ENCODE assay signal across 1 cellular context in the genomic region with DNA sequence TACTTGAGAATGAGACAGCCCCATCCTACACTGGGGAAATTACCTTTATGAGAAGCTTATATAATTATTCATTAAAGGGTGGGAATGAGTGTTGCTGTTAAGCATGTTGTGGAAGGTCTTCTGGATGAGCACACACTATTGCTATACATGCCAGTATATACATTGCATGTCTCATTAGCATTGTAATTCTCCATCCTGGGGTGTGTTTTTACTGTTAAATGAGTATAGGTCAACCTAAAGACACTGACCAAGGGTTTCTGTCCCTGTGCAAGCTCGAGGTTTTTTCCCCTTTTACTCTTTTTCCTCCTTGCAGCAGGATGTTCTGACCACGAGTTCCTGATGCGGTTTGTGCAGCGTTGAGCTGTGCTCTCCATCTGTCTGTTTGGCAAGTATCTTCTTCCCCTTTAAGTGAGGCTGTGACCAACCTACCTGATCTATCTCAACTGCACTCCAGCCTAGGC.
TF ChIP-seq lines count a peak whose summit lies in the region.

No MANE protein-coding gene starts in this region.

TF ChIP-seq in GM23338, 12 proteins besides CTCF, POLR2A, EP300 and RAD21 (continued from another document):
- TF ChIP-seq, protein P1, sequence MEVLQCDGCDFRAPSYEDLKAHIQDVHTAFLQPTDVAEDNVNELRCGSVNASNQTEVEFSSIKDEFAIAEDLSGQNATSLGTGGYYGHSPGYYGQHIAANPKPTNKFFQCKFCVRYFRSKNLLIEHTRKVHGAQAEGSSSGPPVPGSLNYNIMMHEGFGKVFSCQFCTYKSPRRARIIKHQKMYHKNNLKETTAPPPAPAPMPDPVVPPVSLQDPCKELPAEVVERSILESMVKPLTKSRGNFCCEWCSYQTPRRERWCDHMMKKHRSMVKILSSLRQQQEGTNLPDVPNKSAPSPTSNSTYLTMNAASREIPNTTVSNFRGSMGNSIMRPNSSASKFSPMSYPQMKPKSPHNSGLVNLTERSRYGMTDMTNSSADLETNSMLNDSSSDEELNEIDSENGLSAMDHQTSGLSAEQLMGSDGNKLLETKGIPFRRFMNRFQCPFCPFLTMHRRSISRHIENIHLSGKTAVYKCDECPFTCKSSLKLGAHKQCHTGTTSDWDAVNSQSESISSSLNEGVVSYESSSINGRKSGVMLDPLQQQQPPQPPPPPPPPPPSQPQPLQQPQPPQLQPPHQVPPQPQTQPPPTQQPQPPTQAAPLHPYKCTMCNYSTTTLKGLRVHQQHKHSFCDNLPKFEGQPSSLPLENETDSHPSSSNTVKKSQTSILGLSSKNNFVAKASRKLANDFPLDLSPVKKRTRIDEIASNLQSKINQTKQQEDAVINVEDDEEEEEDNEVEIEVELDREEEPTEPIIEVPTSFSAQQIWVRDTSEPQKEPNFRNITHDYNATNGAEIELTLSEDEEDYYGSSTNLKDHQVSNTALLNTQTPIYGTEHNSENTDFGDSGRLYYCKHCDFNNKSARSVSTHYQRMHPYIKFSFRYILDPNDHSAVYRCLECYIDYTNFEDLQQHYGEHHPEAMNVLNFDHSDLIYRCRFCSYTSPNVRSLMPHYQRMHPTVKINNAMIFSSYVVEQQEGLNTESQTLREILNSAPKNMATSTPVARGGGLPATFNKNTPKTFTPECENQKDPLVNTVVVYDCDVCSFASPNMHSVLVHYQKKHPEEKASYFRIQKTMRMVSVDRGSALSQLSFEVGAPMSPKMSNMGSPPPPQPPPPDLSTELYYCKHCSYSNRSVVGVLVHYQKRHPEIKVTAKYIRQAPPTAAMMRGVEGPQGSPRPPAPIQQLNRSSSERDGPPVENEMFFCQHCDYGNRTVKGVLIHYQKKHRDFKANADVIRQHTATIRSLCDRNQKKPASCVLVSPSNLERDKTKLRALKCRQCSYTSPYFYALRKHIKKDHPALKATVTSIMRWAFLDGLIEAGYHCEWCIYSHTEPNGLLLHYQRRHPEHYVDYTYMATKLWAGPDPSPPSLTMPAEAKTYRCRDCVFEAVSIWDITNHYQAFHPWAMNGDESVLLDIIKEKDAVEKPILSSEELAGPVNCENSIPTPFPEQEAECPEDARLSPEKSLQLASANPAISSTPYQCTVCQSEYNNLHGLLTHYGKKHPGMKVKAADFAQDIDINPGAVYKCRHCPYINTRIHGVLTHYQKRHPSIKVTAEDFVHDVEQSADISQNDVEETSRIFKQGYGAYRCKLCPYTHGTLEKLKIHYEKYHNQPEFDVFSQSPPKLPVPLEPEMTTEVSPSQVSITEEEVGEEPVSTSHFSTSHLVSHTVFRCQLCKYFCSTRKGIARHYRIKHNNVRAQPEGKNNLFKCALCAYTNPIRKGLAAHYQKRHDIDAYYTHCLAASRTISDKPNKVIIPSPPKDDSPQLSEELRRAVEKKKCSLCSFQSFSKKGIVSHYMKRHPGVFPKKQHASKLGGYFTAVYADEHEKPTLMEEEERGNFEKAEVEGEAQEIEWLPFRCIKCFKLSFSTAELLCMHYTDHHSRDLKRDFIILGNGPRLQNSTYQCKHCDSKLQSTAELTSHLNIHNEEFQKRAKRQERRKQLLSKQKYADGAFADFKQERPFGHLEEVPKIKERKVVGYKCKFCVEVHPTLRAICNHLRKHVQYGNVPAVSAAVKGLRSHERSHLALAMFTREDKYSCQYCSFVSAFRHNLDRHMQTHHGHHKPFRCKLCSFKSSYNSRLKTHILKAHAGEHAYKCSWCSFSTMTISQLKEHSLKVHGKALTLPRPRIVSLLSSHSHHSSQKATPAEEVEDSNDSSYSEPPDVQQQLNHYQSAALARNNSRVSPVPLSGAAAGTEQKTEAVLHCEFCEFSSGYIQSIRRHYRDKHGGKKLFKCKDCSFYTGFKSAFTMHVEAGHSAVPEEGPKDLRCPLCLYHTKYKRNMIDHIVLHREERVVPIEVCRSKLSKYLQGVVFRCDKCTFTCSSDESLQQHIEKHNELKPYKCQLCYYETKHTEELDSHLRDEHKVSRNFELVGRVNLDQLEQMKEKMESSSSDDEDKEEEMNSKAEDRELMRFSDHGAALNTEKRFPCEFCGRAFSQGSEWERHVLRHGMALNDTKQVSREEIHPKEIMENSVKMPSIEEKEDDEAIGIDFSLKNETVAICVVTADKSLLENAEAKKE (CRISPR knock-in tag; IDR thresholded peaks at IDR 0.05): no peak
- TF ChIP-seq, protein P2, sequence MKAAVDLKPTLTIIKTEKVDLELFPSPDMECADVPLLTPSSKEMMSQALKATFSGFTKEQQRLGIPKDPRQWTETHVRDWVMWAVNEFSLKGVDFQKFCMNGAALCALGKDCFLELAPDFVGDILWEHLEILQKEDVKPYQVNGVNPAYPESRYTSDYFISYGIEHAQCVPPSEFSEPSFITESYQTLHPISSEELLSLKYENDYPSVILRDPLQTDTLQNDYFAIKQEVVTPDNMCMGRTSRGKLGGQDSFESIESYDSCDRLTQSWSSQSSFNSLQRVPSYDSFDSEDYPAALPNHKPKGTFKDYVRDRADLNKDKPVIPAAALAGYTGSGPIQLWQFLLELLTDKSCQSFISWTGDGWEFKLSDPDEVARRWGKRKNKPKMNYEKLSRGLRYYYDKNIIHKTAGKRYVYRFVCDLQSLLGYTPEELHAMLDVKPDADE (IDR thresholded peaks at IDR 0.05): no peak
- TF ChIP-seq CREB1 (CRISPR knock-in tag; IDR thresholded peaks at IDR 0.05; ENCODE audit: low read depth) (no peak), ZNF114 (CRISPR knock-in tag; IDR thresholded peaks at IDR 0.05) (no peak)
- TF ChIP-seq, protein P3, sequence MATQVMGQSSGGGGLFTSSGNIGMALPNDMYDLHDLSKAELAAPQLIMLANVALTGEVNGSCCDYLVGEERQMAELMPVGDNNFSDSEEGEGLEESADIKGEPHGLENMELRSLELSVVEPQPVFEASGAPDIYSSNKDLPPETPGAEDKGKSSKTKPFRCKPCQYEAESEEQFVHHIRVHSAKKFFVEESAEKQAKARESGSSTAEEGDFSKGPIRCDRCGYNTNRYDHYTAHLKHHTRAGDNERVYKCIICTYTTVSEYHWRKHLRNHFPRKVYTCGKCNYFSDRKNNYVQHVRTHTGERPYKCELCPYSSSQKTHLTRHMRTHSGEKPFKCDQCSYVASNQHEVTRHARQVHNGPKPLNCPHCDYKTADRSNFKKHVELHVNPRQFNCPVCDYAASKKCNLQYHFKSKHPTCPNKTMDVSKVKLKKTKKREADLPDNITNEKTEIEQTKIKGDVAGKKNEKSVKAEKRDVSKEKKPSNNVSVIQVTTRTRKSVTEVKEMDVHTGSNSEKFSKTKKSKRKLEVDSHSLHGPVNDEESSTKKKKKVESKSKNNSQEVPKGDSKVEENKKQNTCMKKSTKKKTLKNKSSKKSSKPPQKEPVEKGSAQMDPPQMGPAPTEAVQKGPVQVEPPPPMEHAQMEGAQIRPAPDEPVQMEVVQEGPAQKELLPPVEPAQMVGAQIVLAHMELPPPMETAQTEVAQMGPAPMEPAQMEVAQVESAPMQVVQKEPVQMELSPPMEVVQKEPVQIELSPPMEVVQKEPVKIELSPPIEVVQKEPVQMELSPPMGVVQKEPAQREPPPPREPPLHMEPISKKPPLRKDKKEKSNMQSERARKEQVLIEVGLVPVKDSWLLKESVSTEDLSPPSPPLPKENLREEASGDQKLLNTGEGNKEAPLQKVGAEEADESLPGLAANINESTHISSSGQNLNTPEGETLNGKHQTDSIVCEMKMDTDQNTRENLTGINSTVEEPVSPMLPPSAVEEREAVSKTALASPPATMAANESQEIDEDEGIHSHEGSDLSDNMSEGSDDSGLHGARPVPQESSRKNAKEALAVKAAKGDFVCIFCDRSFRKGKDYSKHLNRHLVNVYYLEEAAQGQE (IDR thresholded peaks at IDR 0.05; ENCODE audit: unreplicated experiment): no peak
